6 cellular contexts compared by ENCODE assay signal in genomic region chr2:170862503-170862902, GRCh38. TPM values are rescaled to one million over a fixed set of nuclear protein-coding genes. Genes with fewer than 3 reads are reported as not detected.
"Had no signal": no experiment of that assay in that cellular context is flagged by ENCODE, and none has a peak within 500 bp of the region (broad histone marks: within the 10 kb centered on the region; RNA-seq: fewer than 3 reads in every experiment).

No MANE protein-coding gene starts in this region.

- H3K4me3 ChIP-seq: GM23248, HAP-1 had no signal

- ATAC-seq: HCT116 had no signal

- H3K36me3 ChIP-seq: HAP-1 had no signal

- H3K9me3 ChIP-seq: HAP-1 had no signal

- H3K4me1 ChIP-seq: HAP-1 had no signal

- H3K27ac ChIP-seq: GM23248 had no signal

- DNase-seq: GM23248, GOT3, H7, IMR-90 had no signal

RNA-seq across cellular contexts. Expression of gene GAD1, which starts 45.8 kb away (rescaled TPM):
- total RNA-seq: IMR-90 had no signal
- polyA plus RNA-seq: IMR-90 had no signal
